ENCODE assay signal across 1 cellular context in the genomic region with DNA sequence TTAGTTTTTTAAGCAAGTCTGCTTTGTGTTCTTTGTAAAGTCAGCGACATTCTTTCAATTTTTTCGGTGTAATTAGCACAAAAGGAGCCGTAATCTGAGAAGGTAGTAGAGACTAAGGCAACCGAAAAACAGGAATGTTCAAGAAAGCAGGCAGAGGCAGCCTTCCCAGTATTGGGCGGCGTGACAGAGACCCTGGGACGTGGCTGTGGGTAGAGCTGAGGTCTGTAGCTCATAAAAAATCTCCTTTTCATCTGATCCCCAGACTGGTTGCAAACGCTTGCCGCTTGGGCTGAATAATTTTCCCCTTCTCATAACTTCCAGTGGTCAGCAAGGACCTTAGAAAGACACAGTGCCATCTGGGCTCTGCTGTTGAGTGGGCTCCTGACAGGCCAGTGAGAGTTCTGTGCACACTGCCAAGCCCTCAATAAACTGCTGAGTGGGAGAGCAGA.
TF ChIP-seq lines count a peak whose summit lies in the region.

No MANE protein-coding gene starts in this region.

TF ChIP-seq in WTC11, 78 proteins besides CTCF, POLR2A, EP300 and RAD21 (continued from another document):
- no peak for TF ChIP-seq ARID4B (CRISPR knock-in tag; IDR thresholded peaks at IDR 0.05; ENCODE audit: borderline replicate concordance)
- no peak for TF ChIP-seq HMGA2 (CRISPR knock-in tag; IDR thresholded peaks at IDR 0.05)
- TF ChIP-seq NR1H2 (CRISPR knock-in tag; IDR thresholded peaks at IDR 0.05): no peak
- TF ChIP-seq ZNF138 (CRISPR knock-in tag; conservative IDR thresholded peaks at IDR 0.05): no peak
- TF ChIP-seq ZNF671 (CRISPR knock-in tag; IDR thresholded peaks at IDR 0.05): no peak
- TF ChIP-seq GRHL2 (CRISPR knock-in tag; IDR thresholded peaks at IDR 0.05; ENCODE audit: insufficient replicate concordance, severe bottlenecking): no peak
